In the genomic region with DNA sequence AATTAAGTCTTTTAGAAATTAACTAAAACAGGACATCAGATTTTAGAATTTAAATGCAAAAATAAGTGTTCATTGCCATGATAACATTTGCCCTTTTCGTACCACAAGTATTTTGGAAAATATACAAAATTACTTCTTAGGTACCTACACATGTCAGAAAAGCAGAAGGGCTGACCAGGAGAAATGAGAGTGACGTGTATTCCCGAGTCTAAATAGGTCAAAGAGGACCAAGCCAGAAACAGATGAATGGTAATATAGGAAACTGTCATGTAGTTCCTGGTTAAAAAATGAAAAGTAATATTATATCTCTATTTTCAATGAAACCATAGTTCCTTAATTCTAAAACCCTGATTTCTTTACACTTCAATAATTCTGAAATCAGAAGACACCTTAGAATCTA, we compare ENCODE assay signal across 1 cellular context.
TF ChIP-seq lines count a peak whose summit lies in the region.

No MANE protein-coding gene starts in this region.

TF ChIP-seq in GM12878, 131 proteins besides CTCF, POLR2A, EP300 and RAD21 (continued from another document):
- TF ChIP-seq, protein P1, sequence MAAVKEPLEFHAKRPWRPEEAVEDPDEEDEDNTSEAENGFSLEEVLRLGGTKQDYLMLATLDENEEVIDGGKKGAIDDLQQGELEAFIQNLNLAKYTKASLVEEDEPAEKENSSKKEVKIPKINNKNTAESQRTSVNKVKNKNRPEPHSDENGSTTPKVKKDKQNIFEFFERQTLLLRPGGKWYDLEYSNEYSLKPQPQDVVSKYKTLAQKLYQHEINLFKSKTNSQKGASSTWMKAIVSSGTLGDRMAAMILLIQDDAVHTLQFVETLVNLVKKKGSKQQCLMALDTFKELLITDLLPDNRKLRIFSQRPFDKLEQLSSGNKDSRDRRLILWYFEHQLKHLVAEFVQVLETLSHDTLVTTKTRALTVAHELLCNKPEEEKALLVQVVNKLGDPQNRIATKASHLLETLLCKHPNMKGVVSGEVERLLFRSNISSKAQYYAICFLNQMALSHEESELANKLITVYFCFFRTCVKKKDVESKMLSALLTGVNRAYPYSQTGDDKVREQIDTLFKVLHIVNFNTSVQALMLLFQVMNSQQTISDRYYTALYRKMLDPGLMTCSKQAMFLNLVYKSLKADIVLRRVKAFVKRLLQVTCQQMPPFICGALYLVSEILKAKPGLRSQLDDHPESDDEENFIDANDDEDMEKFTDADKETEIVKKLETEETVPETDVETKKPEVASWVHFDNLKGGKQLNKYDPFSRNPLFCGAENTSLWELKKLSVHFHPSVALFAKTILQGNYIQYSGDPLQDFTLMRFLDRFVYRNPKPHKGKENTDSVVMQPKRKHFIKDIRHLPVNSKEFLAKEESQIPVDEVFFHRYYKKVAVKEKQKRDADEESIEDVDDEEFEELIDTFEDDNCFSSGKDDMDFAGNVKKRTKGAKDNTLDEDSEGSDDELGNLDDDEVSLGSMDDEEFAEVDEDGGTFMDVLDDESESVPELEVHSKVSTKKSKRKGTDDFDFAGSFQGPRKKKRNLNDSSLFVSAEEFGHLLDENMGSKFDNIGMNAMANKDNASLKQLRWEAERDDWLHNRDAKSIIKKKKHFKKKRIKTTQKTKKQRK (IDR thresholded peaks at IDR 0.05; ENCODE audit: low read depth, low read length), result no peak
- TF ChIP-seq ETV6 (conservative IDR thresholded peaks at IDR 0.05 in 1 of 2, IDR thresholded peaks at IDR 0.05 in 1 of 2; ENCODE audit: borderline replicate concordance in 1 of 2, low read depth in 1 of 2) (no peak), JUNB (IDR thresholded peaks at IDR 0.05) (no peak), SREBF1 (IDR thresholded peaks at IDR 0.05; ENCODE audit: low read length) (no peak)
